9 cellular contexts compared by ENCODE assay signal in genomic region chr5:10633271-10634049, GRCh38.
DNase-seq lines count a peak whose midpoint lies in the region; ATAC-seq and TF ChIP-seq lines count a peak whose summit lies in the region.
"Had no signal": no experiment of that assay in that cellular context is flagged by ENCODE, and none has a peak within 500 bp of the region (broad histone marks: within the 10 kb centered on the region; RNA-seq: fewer than 3 reads in every experiment).

No MANE protein-coding gene starts in this region.

- H3K9ac ChIP-seq in rectal smooth muscle tissue (ENCODE audit: low read length), result no peak overlapping the region

- peak overlapping the region; percentile 82 for H3K4me2 ChIP-seq in DOHH2 (ENCODE audit: low read length)

- ATAC-seq in GM18861 (IDR thresholded peaks at IDR 0.05; ENCODE audit: unreplicated experiment), result no peak
- no peak for ATAC-seq in GM18909 (IDR thresholded peaks at IDR 0.05; ENCODE audit: poor library complexity, unreplicated experiment)
- no peak for ATAC-seq in HG03175 (IDR thresholded peaks at IDR 0.05; ENCODE audit: unreplicated experiment)

- peaks cover 30% of the 10 kb centered on the region for H3F3A ChIP-seq in DOHH2 (ENCODE audit: control insufficient read depth, insufficient read depth)

- H3K4me1 ChIP-seq in DOHH2 (ENCODE audit: control insufficient read depth, low read length) (peaks cover 65% of the 10 kb centered on the region), rectal smooth muscle tissue (ENCODE audit: control insufficient read depth, insufficient read depth, low read length) (no peaks in the 10 kb centered on the region)

- H3K79me2 ChIP-seq in DOHH2 (ENCODE audit: control insufficient read depth, low read length), result no peaks in the 10 kb centered on the region

- H3K27ac ChIP-seq in DOHH2 (ENCODE audit: low read depth, low read length) (peak overlapping the region; percentile 62), rectal smooth muscle tissue (ENCODE audit: low read depth, low read length) (no peak overlapping the region)

- peaks cover 5% of the 10 kb centered on the region; the same call in 1 of the 2 replicates for H3K9me3 ChIP-seq in DOHH2 (ENCODE audit: control insufficient read depth, insufficient read depth, low read length)

- H3K9me2 ChIP-seq in DOHH2 (replicated peaks; ENCODE audit: control insufficient read depth, low read length), result no peaks in the 10 kb centered on the region

- H3K4me3 ChIP-seq in DOHH2 (ENCODE audit: low read length) (peak overlapping the region; percentile 60), NB4 (ENCODE audit: low read depth, low read length) (no peak overlapping the region), rectal smooth muscle tissue (ENCODE audit: low read length) (peak overlapping the region; percentile 17)

- H3K36me3 ChIP-seq in DOHH2 (ENCODE audit: control insufficient read depth, low read length), result no peaks in the 10 kb centered on the region
- H3K36me3 ChIP-seq in rectal smooth muscle tissue (ENCODE audit: control insufficient read depth, insufficient read depth, low read length), result no peaks in the 10 kb centered on the region

- TF ChIP-seq POLR2A in NB4 (IDR thresholded peaks at IDR 0.05; ENCODE audit: extremely low read depth, insufficient read length), result no peak

- H3K27me3 ChIP-seq in DOHH2 (ENCODE audit: control insufficient read depth, low read length), result peaks cover 5% of the 10 kb centered on the region; the same call in 1 of the 2 replicates
- H3K27me3 ChIP-seq in rectal smooth muscle tissue (ENCODE audit: control insufficient read depth, insufficient read depth, low read length), result no peaks in the 10 kb centered on the region

- no peaks in the 10 kb centered on the region for H4K20me1 ChIP-seq in DOHH2 (ENCODE audit: control insufficient read depth, insufficient read depth, low read depth, low read length)

- TF ChIP-seq CTCF in DOHH2 (IDR thresholded peaks at IDR 0.05; ENCODE audit: low read depth, low read length, poor library complexity, severe bottlenecking) (no peak), NB4 (IDR thresholded peaks at IDR 0.05; ENCODE audit: low read depth, low read length) (no peak)

- peak; percentile 60 for DNase-seq in NB4 (ENCODE audit: low read depth)
- peak; percentile 81 for DNase-seq in activated effector memory CD4-positive, alpha-beta T cell treated with anti-CD3 and anti-CD28 coated beads, Interleukin-2, amount 50 U/mL, for 16 hours
- DNase-seq in occipital lobe (lab: John Stamatoyannopoulos, UW), result no peak
- DNase-seq: retina had no signal
